In the genomic region with DNA sequence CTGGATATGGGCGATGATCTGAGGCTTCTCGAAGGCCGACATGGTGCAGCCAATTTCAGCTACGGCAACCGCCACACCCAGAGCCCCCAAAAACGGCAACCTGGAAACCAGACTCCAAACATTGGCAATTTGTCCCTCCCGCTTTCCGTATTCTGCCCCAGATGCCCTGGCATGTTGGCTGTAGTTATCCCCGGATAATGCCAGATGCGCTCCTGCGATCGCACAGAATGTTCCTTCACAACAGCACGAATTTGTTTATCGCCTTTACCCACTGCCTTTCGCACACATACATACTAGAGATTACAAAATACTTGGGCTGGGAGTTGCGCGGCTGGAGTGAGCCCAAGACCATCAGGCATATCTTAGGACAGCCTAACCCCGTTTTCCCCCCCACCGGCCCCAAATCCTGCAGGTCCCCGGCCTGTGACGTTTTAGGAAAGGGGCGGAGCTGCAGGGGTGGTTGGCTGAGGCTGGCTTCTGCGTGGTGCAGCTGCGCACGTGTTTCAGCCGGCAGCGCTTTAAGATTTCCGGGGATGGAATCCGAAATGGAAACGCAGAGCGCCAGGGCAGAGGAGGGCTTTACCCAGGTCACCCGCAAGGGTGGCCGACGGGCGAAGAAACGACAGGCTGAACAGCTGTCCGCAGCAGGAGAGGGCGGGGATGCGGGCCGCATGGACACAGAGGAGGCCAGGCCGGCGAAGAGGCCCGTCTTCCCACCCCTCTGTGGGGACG, we compare ENCODE assay signal across 1 cellular context.
TF ChIP-seq lines count a peak whose summit lies in the region.

A gene (plus strand): TSS at position 487 of the 732 bp plus-strand sequence. CDS start 47 bp downstream, at position 534.

TF ChIP-seq in HepG2, 621 proteins besides CTCF, POLR2A, EP300 and RAD21 (continued from another document and continues in another):
- TF ChIP-seq ZNF724P (CRISPR knock-in tag; IDR thresholded peaks at IDR 0.05; ENCODE audit: borderline replicate concordance) (no peak), ASH2L (IDR thresholded peaks at IDR 0.05; ENCODE audit: insufficient read length, low read depth, low read length) (peak; percentile 100), KDM6A (CRISPR knock-in tag; IDR thresholded peaks at IDR 0.05; ENCODE audit: low read depth) (0 out of 2 replicates have a peak, but pooled peaks have one; percentile 21), KLF9 (CRISPR knock-in tag; IDR thresholded peaks at IDR 0.05; ENCODE audit: low read depth) (no peak; the same call in 1 of the 2 replicates), ZNF441 (CRISPR knock-in tag; IDR thresholded peaks at IDR 0.05; ENCODE audit: borderline replicate concordance) (peak; percentile 73; the same call in 1 of the 2 replicates), ZNF430 (CRISPR knock-in tag; IDR thresholded peaks at IDR 0.05) (peak; percentile 87; the same call in 1 of the 2 replicates), ZNF619 (CRISPR knock-in tag; IDR thresholded peaks at IDR 0.05) (no peak; the same call in 1 of the 2 replicates), ZNF263 (CRISPR knock-in tag; IDR thresholded peaks at IDR 0.05) (peak; percentile 33), TRIM24 (CRISPR knock-in tag; IDR thresholded peaks at IDR 0.05) (no peak), FOXK1 (CRISPR knock-in tag; IDR thresholded peaks at IDR 0.05; ENCODE audit: borderline replicate concordance, low read depth) (peak; percentile 77), SP1 (IDR thresholded peaks at IDR 0.05) (no peak), SP1 (CRISPR knock-in tag; IDR thresholded peaks at IDR 0.05) (peak; percentile 63; the same call in 1 of the 2 replicates), NFATC3 (CRISPR knock-in tag; IDR thresholded peaks at IDR 0.05) (0 out of 2 replicates have a peak, but pooled peaks have one; percentile 19), ZNF337 (CRISPR knock-in tag; IDR thresholded peaks at IDR 0.05; ENCODE audit: borderline replicate concordance, low read depth) (peak; percentile 94), PTBP1 (IDR thresholded peaks at IDR 0.05; ENCODE audit: low read depth, low read length, poor library complexity, severe bottlenecking) (peak; percentile 41), ZFP1 (CRISPR knock-in tag; IDR thresholded peaks at IDR 0.05) (no peak; the same call in 1 of the 2 replicates), CCDC6 (CRISPR knock-in tag; IDR thresholded peaks at IDR 0.05) (peak; percentile 92), MEIS2 (CRISPR knock-in tag; IDR thresholded peaks at IDR 0.05) (0 out of 2 replicates have a peak, but pooled peaks have one; percentile 43), ATF7 (IDR thresholded peaks at IDR 0.05) (no peak), ATF7 (CRISPR knock-in tag; IDR thresholded peaks at IDR 0.05) (peak; percentile 30; the same call in 1 of the 2 replicates), ZNF274 (CRISPR knock-in tag; IDR thresholded peaks at IDR 0.05) (no peak), ERF (CRISPR knock-in tag; IDR thresholded peaks at IDR 0.05) (peak; percentile 21; the same call in 1 of the 2 replicates), PHF8 (CRISPR knock-in tag; IDR thresholded peaks at IDR 0.05) (peak; percentile 94), ZBTB3 (CRISPR knock-in tag; IDR thresholded peaks at IDR 0.05; ENCODE audit: borderline replicate concordance, low read depth) (peak; percentile 76; the same call in 1 of the 2 replicates), HES4 (CRISPR knock-in tag; IDR thresholded peaks at IDR 0.05; ENCODE audit: borderline replicate concordance) (no peak), SSRP1 (CRISPR knock-in tag; IDR thresholded peaks at IDR 0.05) (no peak), ZNF333 (CRISPR knock-in tag; IDR thresholded peaks at IDR 0.05; ENCODE audit: borderline replicate concordance) (peak; percentile 86; the same call in 1 of the 2 replicates), TP53 (CRISPR knock-in tag; conservative IDR thresholded peaks at IDR 0.05) (peak; percentile 70), ZNF136 (CRISPR knock-in tag; IDR thresholded peaks at IDR 0.05; ENCODE audit: low read depth) (0 out of 2 replicates have a peak, but pooled peaks have one; percentile 66), CBX5 (CRISPR knock-in tag; IDR thresholded peaks at IDR 0.05; ENCODE audit: borderline replicate concordance) (peak; percentile 71; the same call in 1 of the 2 replicates)
- TF ChIP-seq, protein P1, sequence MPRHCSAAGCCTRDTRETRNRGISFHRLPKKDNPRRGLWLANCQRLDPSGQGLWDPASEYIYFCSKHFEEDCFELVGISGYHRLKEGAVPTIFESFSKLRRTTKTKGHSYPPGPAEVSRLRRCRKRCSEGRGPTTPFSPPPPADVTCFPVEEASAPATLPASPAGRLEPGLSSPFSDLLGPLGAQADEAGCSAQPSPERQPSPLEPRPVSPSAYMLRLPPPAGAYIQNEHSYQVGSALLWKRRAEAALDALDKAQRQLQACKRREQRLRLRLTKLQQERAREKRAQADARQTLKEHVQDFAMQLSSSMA (CRISPR knock-in tag; IDR thresholded peaks at IDR 0.05): 0 out of 2 replicates have a peak, but pooled peaks have one; percentile 70
- TF ChIP-seq, protein P2, sequence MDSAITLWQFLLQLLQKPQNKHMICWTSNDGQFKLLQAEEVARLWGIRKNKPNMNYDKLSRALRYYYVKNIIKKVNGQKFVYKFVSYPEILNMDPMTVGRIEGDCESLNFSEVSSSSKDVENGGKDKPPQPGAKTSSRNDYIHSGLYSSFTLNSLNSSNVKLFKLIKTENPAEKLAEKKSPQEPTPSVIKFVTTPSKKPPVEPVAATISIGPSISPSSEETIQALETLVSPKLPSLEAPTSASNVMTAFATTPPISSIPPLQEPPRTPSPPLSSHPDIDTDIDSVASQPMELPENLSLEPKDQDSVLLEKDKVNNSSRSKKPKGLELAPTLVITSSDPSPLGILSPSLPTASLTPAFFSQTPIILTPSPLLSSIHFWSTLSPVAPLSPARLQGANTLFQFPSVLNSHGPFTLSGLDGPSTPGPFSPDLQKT (CRISPR knock-in tag; IDR thresholded peaks at IDR 0.05; ENCODE audit: borderline replicate concordance): no peak
- TF ChIP-seq, protein P3, sequence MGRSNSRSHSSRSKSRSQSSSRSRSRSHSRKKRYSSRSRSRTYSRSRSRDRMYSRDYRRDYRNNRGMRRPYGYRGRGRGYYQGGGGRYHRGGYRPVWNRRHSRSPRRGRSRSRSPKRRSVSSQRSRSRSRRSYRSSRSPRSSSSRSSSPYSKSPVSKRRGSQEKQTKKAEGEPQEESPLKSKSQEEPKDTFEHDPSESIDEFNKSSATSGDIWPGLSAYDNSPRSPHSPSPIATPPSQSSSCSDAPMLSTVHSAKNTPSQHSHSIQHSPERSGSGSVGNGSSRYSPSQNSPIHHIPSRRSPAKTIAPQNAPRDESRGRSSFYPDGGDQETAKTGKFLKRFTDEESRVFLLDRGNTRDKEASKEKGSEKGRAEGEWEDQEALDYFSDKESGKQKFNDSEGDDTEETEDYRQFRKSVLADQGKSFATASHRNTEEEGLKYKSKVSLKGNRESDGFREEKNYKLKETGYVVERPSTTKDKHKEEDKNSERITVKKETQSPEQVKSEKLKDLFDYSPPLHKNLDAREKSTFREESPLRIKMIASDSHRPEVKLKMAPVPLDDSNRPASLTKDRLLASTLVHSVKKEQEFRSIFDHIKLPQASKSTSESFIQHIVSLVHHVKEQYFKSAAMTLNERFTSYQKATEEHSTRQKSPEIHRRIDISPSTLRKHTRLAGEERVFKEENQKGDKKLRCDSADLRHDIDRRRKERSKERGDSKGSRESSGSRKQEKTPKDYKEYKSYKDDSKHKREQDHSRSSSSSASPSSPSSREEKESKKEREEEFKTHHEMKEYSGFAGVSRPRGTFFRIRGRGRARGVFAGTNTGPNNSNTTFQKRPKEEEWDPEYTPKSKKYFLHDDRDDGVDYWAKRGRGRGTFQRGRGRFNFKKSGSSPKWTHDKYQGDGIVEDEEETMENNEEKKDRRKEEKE (IDR thresholded peaks at IDR 0.05): no peak
- TF ChIP-seq, protein P4, sequence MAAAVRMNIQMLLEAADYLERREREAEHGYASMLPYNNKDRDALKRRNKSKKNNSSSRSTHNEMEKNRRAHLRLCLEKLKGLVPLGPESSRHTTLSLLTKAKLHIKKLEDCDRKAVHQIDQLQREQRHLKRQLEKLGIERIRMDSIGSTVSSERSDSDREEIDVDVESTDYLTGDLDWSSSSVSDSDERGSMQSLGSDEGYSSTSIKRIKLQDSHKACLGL (CRISPR knock-in tag; IDR thresholded peaks at IDR 0.05): peak; percentile 100
- TF ChIP-seq, protein P5, sequence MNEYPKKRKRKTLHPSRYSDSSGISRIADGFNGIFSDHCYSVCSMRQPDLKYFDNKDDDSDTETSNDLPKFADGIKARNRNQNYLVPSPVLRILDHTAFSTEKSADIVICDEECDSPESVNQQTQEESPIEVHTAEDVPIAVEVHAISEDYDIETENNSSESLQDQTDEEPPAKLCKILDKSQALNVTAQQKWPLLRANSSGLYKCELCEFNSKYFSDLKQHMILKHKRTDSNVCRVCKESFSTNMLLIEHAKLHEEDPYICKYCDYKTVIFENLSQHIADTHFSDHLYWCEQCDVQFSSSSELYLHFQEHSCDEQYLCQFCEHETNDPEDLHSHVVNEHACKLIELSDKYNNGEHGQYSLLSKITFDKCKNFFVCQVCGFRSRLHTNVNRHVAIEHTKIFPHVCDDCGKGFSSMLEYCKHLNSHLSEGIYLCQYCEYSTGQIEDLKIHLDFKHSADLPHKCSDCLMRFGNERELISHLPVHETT (CRISPR knock-in tag; conservative IDR thresholded peaks at IDR 0.05): 0 out of 2 replicates have a peak, but pooled peaks have one; percentile 17
- TF ChIP-seq, protein P6, sequence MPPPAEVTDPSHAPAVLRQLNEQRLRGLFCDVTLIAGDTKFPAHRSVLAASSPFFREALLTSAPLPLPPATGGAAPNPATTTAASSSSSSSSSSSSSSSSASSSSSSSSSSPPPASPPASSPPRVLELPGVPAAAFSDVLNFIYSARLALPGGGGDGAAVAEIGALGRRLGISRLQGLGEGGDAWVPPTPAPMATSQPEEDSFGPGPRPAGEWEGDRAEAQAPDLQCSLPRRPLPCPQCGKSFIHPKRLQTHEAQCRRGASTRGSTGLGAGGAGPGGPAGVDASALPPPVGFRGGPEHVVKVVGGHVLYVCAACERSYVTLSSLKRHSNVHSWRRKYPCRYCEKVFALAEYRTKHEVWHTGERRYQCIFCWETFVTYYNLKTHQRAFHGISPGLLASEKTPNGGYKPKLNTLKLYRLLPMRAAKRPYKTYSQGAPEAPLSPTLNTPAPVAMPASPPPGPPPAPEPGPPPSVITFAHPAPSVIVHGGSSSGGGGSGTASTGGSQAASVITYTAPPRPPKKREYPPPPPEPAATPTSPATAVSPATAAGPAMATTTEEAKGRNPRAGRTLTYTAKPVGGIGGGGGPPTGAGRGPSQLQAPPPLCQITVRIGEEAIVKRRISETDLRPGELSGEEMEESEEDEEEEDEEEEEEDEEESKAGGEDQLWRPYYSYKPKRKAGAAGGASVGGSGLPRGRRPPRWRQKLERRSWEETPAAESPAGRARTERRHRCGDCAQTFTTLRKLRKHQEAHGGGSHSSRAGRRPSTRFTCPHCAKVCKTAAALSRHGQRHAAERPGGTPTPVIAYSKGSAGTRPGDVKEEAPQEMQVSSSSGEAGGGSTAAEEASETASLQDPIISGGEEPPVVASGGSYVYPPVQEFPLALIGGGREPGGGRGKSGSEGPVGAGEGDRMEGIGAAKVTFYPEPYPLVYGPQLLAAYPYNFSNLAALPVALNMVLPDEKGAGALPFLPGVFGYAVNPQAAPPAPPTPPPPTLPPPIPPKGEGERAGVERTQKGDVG (CRISPR knock-in tag; IDR thresholded peaks at IDR 0.05; ENCODE audit: borderline replicate concordance): no peak; the same call in 1 of the 2 replicates
- TF ChIP-seq, protein P7, sequence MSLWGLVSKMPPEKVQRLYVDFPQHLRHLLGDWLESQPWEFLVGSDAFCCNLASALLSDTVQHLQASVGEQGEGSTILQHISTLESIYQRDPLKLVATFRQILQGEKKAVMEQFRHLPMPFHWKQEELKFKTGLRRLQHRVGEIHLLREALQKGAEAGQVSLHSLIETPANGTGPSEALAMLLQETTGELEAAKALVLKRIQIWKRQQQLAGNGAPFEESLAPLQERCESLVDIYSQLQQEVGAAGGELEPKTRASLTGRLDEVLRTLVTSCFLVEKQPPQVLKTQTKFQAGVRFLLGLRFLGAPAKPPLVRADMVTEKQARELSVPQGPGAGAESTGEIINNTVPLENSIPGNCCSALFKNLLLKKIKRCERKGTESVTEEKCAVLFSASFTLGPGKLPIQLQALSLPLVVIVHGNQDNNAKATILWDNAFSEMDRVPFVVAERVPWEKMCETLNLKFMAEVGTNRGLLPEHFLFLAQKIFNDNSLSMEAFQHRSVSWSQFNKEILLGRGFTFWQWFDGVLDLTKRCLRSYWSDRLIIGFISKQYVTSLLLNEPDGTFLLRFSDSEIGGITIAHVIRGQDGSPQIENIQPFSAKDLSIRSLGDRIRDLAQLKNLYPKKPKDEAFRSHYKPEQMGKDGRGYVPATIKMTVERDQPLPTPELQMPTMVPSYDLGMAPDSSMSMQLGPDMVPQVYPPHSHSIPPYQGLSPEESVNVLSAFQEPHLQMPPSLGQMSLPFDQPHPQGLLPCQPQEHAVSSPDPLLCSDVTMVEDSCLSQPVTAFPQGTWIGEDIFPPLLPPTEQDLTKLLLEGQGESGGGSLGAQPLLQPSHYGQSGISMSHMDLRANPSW (CRISPR knock-in tag; IDR thresholded peaks at IDR 0.05; ENCODE audit: borderline replicate concordance): peak; percentile 95
- TF ChIP-seq, protein P8, sequence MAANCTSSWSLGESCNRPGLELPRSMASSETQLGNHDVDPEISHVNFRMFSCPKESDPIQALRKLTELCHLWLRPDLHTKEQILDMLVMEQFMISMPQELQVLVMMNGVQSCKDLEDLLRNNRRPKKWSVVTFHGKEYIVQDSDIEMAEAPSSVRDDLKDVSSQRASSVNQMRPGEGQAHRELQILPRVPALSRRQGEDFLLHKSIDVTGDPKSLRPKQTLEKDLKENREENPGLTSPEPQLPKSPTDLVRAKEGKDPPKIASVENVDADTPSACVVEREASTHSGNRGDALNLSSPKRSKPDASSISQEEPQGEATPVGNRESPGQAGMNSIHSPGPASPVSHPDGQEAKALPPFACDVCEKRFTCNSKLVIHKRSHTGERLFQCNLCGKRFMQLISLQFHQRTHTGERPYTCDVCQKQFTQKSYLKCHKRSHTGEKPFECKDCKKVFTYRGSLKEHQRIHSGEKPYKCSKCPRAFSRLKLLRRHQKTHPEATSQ (CRISPR knock-in tag; IDR thresholded peaks at IDR 0.05; ENCODE audit: borderline replicate concordance): peak; percentile 31; the same call in 1 of the 2 replicates
- TF ChIP-seq, protein P9, sequence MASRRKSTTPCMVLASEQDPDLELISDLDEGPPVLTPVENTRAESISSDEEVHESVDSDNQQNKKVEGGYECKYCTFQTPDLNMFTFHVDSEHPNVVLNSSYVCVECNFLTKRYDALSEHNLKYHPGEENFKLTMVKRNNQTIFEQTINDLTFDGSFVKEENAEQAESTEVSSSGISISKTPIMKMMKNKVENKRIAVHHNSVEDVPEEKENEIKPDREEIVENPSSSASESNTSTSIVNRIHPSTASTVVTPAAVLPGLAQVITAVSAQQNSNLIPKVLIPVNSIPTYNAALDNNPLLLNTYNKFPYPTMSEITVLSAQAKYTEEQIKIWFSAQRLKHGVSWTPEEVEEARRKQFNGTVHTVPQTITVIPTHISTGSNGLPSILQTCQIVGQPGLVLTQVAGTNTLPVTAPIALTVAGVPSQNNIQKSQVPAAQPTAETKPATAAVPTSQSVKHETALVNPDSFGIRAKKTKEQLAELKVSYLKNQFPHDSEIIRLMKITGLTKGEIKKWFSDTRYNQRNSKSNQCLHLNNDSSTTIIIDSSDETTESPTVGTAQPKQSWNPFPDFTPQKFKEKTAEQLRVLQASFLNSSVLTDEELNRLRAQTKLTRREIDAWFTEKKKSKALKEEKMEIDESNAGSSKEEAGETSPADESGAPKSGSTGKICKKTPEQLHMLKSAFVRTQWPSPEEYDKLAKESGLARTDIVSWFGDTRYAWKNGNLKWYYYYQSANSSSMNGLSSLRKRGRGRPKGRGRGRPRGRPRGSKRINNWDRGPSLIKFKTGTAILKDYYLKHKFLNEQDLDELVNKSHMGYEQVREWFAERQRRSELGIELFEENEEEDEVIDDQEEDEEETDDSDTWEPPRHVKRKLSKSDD (CRISPR knock-in tag; IDR thresholded peaks at IDR 0.05; ENCODE audit: low read depth): 0 out of 2 replicates have a peak, but pooled peaks have one; percentile 45
